Comparison of ENCODE assay signal across 39 cellular contexts in genomic region chr7:72118366-72118765, GRCh38.
"Had no signal": no experiment of that assay in that cellular context is flagged by ENCODE, and none has a peak within 500 bp of the region (broad histone marks: within the 10 kb centered on the region; RNA-seq: fewer than 3 reads in every experiment).

No MANE protein-coding gene starts in this region.

- H3K27me3 ChIP-seq: adrenal gland, ascending aorta, brain microvascular endothelial cell, breast epithelium, cardiac muscle cell had no signal

- H3K4me3 ChIP-seq: adrenal gland, ascending aorta, breast epithelium, cardiac muscle cell had no signal

- H3K4me1 ChIP-seq: adrenal gland, ascending aorta, breast epithelium had no signal

- H3K27ac Mint-ChIP-seq: activated naive CD4-positive, alpha-beta T cell treated with anti-CD3 and anti-CD28 coated beads for 36 hours; activated naive CD4-positive, alpha-beta T cell treated with anti-CD3 and anti-CD28 coated beads, Interleukin-2, amount 10 ng/mL, durations not matched to agents 7 days and 5 days; activated naive CD4-positive, alpha-beta T cell treated with anti-CD3 and anti-CD28 coated beads, Interleukin-2, amount 50 U/mL, for 24 hours; activated naive CD4-positive, alpha-beta T cell treated with anti-CD3 and anti-CD28 coated beads, Interleukin-2, amount 50 U/mL, for 72 hours; activated naive CD8-positive, alpha-beta T cell; activated naive CD8-positive, alpha-beta T cell treated with anti-CD3 and anti-CD28 coated beads for 36 hours; activated naive CD8-positive, alpha-beta T cell treated with anti-CD3 and anti-CD28 coated beads, Interleukin-2, amount 10 ng/mL, durations not matched to agents 7 days and 5 days; activated naive CD8-positive, alpha-beta T cell treated with anti-CD3 and anti-CD28 coated beads, Interleukin-2, amount 50 U/mL, for 24 hours; activated T-cell treated with anti-CD3 and anti-CD28 coated beads, Interleukin-2, amount 50 U/mL, for 24 hours; activated T-cell treated with anti-CD3 and anti-CD28 coated beads, Interleukin-2, amount 50 U/mL, for 72 hours; activated T-helper 1 cell treated with anti-CD3 and anti-CD28 coated beads, Interleukin-12 subunit alpha, Interleukin-12 subunit beta, Interleukin-2, Interleukin-4 antibody, amounts not matched to agents 30 ng/mL and 10 ng/mL and 1 ng/mL, durations not matched to agents 14 hours and 24 hours and 36 hours; activated T-helper 17 cell treated with anti-CD3 and anti-CD28 coated beads, Interleukin-2, amount 50 U/mL, for 72 hours; activated T-helper 2 cell treated with anti-CD3 and anti-CD28 coated beads, Interferon-gamma antibody, Interleukin-2, Interleukin-4, amounts not matched to agents 10 μg/mL and 5 μg/mL and 100 μg/mL, durations not matched to agents 14 hours and 24 hours and 36 hours; brain had no signal

- FAIRE-seq: astrocyte, bronchial epithelial cell had no signal

- H3K27ac ChIP-seq: adrenal gland, ascending aorta, brain microvascular endothelial cell, breast epithelium, cardiac muscle cell had no signal

- H3K27me3 Mint-ChIP-seq: activated naive CD4-positive, alpha-beta T cell treated with anti-CD3 and anti-CD28 coated beads, Interleukin-2, amount 10 ng/mL, durations not matched to agents 7 days and 5 days; activated naive CD4-positive, alpha-beta T cell treated with anti-CD3 and anti-CD28 coated beads, Interleukin-2, amount 50 U/mL, for 24 hours; activated naive CD8-positive, alpha-beta T cell; activated naive CD8-positive, alpha-beta T cell treated with anti-CD3 and anti-CD28 coated beads for 36 hours; activated naive CD8-positive, alpha-beta T cell treated with anti-CD3 and anti-CD28 coated beads, Interleukin-2, amount 10 ng/mL, durations not matched to agents 7 days and 5 days; activated naive CD8-positive, alpha-beta T cell treated with anti-CD3 and anti-CD28 coated beads, Interleukin-2, amount 50 U/mL, for 24 hours; activated T-cell treated with anti-CD3 and anti-CD28 coated beads, Interleukin-2, amount 50 U/mL, for 24 hours; activated T-helper 17 cell treated with anti-CD3 and anti-CD28 coated beads, Interleukin-2, amount 50 U/mL, for 72 hours; central memory CD8-positive, alpha-beta T cell had no signal

- H3K36me3 ChIP-seq: adrenal gland, ascending aorta, brain microvascular endothelial cell, breast epithelium, cardiac muscle cell had no signal

- H3K4me3 Mint-ChIP-seq: activated naive CD4-positive, alpha-beta T cell treated with anti-CD3 and anti-CD28 coated beads for 36 hours; activated naive CD4-positive, alpha-beta T cell treated with anti-CD3 and anti-CD28 coated beads, Interleukin-2, amount 10 ng/mL, durations not matched to agents 7 days and 5 days; activated naive CD4-positive, alpha-beta T cell treated with anti-CD3 and anti-CD28 coated beads, Interleukin-2, amount 50 U/mL, for 24 hours; activated naive CD8-positive, alpha-beta T cell; activated naive CD8-positive, alpha-beta T cell treated with anti-CD3 and anti-CD28 coated beads for 36 hours; activated naive CD8-positive, alpha-beta T cell treated with anti-CD3 and anti-CD28 coated beads, Interleukin-2, amount 10 ng/mL, durations not matched to agents 7 days and 5 days; activated naive CD8-positive, alpha-beta T cell treated with anti-CD3 and anti-CD28 coated beads, Interleukin-2, amount 50 U/mL, for 24 hours; activated T-cell treated with anti-CD3 and anti-CD28 coated beads, Interleukin-2, amount 50 U/mL, for 24 hours; activated T-cell treated with anti-CD3 and anti-CD28 coated beads, Interleukin-2, amount 50 U/mL, for 4 hours; activated T-cell treated with anti-CD3 and anti-CD28 coated beads, Interleukin-2, amount 50 U/mL, for 72 hours; activated T-helper 1 cell treated with anti-CD3 and anti-CD28 coated beads, Interleukin-12 subunit alpha, Interleukin-12 subunit beta, Interleukin-2, Interleukin-4 antibody, amounts not matched to agents 30 ng/mL and 10 ng/mL and 1 ng/mL, durations not matched to agents 14 hours and 24 hours and 36 hours; activated T-helper 17 cell treated with anti-CD3 and anti-CD28 coated beads, Interleukin-2, amount 50 U/mL, for 72 hours; brain; central memory CD8-positive, alpha-beta T cell had no signal

- ATAC-seq: activated naive CD4-positive, alpha-beta T cell treated with anti-CD3 and anti-CD28 coated beads, Interleukin-2, amount 50 U/mL, for 72 hours; activated naive CD8-positive, alpha-beta T cell treated with anti-CD3 and anti-CD28 coated beads, Interleukin-2, amount 50 U/mL, for 24 hours; activated T-cell treated with anti-CD3 and anti-CD28 coated beads, Interleukin-2, amount 50 U/mL, for 4 hours; activated T-cell treated with anti-CD3 and anti-CD28 coated beads, Interleukin-2, amount 50 U/mL, for 72 hours; activated T-helper 17 cell treated with anti-CD3 and anti-CD28 coated beads, Interleukin-2, amount 50 U/mL, for 72 hours had no signal

- H3K9me3 ChIP-seq: adrenal gland, ascending aorta, breast epithelium had no signal

- H3K4me1 Mint-ChIP-seq: activated naive CD4-positive, alpha-beta T cell treated with anti-CD3 and anti-CD28 coated beads, Interleukin-2, amount 10 ng/mL, durations not matched to agents 7 days and 5 days; activated naive CD4-positive, alpha-beta T cell treated with anti-CD3 and anti-CD28 coated beads, Interleukin-2, amount 50 U/mL, for 24 hours; activated naive CD8-positive, alpha-beta T cell treated with anti-CD3 and anti-CD28 coated beads for 36 hours; activated naive CD8-positive, alpha-beta T cell treated with anti-CD3 and anti-CD28 coated beads, Interleukin-2, amount 10 ng/mL, durations not matched to agents 7 days and 5 days; activated naive CD8-positive, alpha-beta T cell treated with anti-CD3 and anti-CD28 coated beads, Interleukin-2, amount 50 U/mL, for 24 hours; activated T-helper 17 cell treated with anti-CD3 and anti-CD28 coated beads, Interleukin-2, amount 50 U/mL, for 72 hours; brain; central memory CD8-positive, alpha-beta T cell had no signal

- H3K36me3 Mint-ChIP-seq: activated naive CD4-positive, alpha-beta T cell treated with anti-CD3 and anti-CD28 coated beads, Interleukin-2, amount 10 ng/mL, durations not matched to agents 7 days and 5 days; activated naive CD4-positive, alpha-beta T cell treated with anti-CD3 and anti-CD28 coated beads, Interleukin-2, amount 50 U/mL, for 24 hours; activated naive CD4-positive, alpha-beta T cell treated with anti-CD3 and anti-CD28 coated beads, Interleukin-2, amount 50 U/mL, for 72 hours; activated naive CD8-positive, alpha-beta T cell; activated naive CD8-positive, alpha-beta T cell treated with anti-CD3 and anti-CD28 coated beads for 36 hours; activated naive CD8-positive, alpha-beta T cell treated with anti-CD3 and anti-CD28 coated beads, Interleukin-2, amount 10 ng/mL, durations not matched to agents 7 days and 5 days; brain had no signal

- H3K9me3 Mint-ChIP-seq: activated naive CD8-positive, alpha-beta T cell treated with anti-CD3 and anti-CD28 coated beads, Interleukin-2, amount 10 ng/mL, durations not matched to agents 7 days and 5 days; activated naive CD8-positive, alpha-beta T cell treated with anti-CD3 and anti-CD28 coated beads, Interleukin-2, amount 50 U/mL, for 24 hours had no signal

- DNase-seq: activated effector memory CD4-positive, alpha-beta T cell treated with anti-CD3 and anti-CD28 coated beads, Interleukin-2, amount 50 U/mL, for 16 hours; activated effector memory CD4-positive, alpha-beta T cell treated with Interleukin-2 at 50 U/mL for 16 hours; activated gamma-delta T cell; activated naive CD4-positive, alpha-beta T cell; activated naive CD4-positive, alpha-beta T cell treated with anti-CD3 and anti-CD28 coated beads for 36 hours; activated naive CD4-positive, alpha-beta T cell treated with anti-CD3 and anti-CD28 coated beads, Interleukin-2, amount 10 ng/mL, durations not matched to agents 7 days and 5 days; activated naive CD4-positive, alpha-beta T cell treated with anti-CD3 and anti-CD28 coated beads, Interleukin-2, amount 50 U/mL, for 16 hours; activated naive CD4-positive, alpha-beta T cell treated with Interleukin-2 at 50 U/mL for 16 hours; activated naive CD8-positive, alpha-beta T cell treated with anti-CD3 and anti-CD28 coated beads for 36 hours; activated naive CD8-positive, alpha-beta T cell treated with anti-CD3 and anti-CD28 coated beads, Interleukin-2, amount 10 ng/mL, durations not matched to agents 7 days and 5 days; activated naive CD8-positive, alpha-beta T cell treated with anti-CD3 and anti-CD28 coated beads, Interleukin-2, amount 50 U/mL, for 24 hours; activated T-cell treated with anti-CD3 and anti-CD28 coated beads for 4 hours; activated T-cell treated with anti-CD3 and anti-CD28 coated beads, Interleukin-2, amount 50 U/mL, for 1 hour; activated T-cell treated with anti-CD3 and anti-CD28 coated beads, Interleukin-2, amount 50 U/mL, for 24 hours; activated T-cell treated with anti-CD3 and anti-CD28 coated beads, Interleukin-2, amount 50 U/mL, for 4 hours; activated T-cell treated with anti-CD3 and anti-CD28 coated beads, Interleukin-2, amount 50 U/mL, for 48 hours; activated T-cell treated with anti-CD3 and anti-CD28 coated beads, Interleukin-2, amount 50 U/mL, for 72 hours; adrenal gland; amniotic stem cell; amygdala; anterior cingulate cortex; aorta; brain microvascular endothelial cell; caudate nucleus; central memory CD4-positive, alpha-beta T cell; cerebellar nuclear complex had no signal
